Comparison of ENCODE assay signal across 21 cellular contexts in genomic region chrX:11254417-11255109, GRCh38.
"Had no signal": no experiment of that assay in that cellular context is flagged by ENCODE, and none has a peak within 500 bp of the region (broad histone marks: within the 10 kb centered on the region; RNA-seq: fewer than 3 reads in every experiment).

No MANE protein-coding gene starts in this region.

- H3K4me3 ChIP-seq: body of pancreas, dorsolateral prefrontal cortex, left lung, tibial nerve had no signal

- H3K9me3 ChIP-seq: body of pancreas, left lung, tibial nerve had no signal

- H3K27me3 ChIP-seq: body of pancreas, foreskin keratinocyte, left lung, tibial nerve had no signal

- H3K4me1 ChIP-seq: body of pancreas, foreskin keratinocyte, left lung, tibial nerve had no signal

- H3K27ac ChIP-seq: body of pancreas, dorsolateral prefrontal cortex, foreskin keratinocyte, left lung, tibial nerve had no signal

- H3K36me3 ChIP-seq: left lung, tibial nerve had no signal

- DNase-seq: activated B cell treated with CpG ODN at 0.5 μM for 24 hours; activated CD4-positive, alpha-beta memory T cell treated with anti-CD3 and anti-CD28 coated beads for 36 hours; activated CD4-positive, alpha-beta T cell treated with anti-CD3 and anti-CD28 coated beads for 4 hours; amniotic stem cell; body of pancreas; caudate nucleus; dorsolateral prefrontal cortex; foreskin keratinocyte; glutamatergic neuron; kidney; left lung; mammary epithelial cell; nephron progenitor cell; nucleus accumbens; retina; stimulated activated CD4-positive, alpha-beta T cell treated with anti-CD3 and anti-CD28 coated beads, Interleukin-2, amount 100 ng/mL, for 24 hours; stimulated activated naive CD4-positive, alpha-beta T cell treated with Interleukin-2 at 50 U/mL for 16 hours; substantia nigra; T-helper 1 cell; T-helper 9 cell had no signal
